34 cellular contexts compared by ENCODE assay signal in the genomic region with DNA sequence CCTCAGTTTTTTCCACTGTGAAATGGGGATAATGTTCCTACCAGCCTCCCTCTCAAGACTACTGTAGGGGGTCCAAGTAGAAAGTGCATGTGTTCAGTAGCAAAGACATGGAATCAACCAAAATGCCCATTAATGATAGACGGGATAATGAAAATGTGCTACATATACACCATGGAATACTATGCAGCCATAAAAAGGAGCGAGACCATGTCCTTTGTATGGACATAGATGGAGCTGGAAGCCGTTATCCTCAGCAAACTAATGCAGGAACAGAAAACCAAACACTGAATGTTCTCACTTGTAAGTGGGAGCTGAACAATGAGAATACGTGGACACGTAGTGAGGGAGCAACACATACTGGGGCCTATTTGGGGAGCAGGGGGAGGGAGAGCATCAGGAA. TPM values are rescaled to one million over a fixed set of nuclear protein-coding genes. Genes with fewer than 3 reads are reported as not detected.
DNase-seq lines count a peak whose midpoint lies in the region; ATAC-seq, FAIRE-seq and TF ChIP-seq lines count a peak whose summit lies in the region.
"Had no signal": no experiment of that assay in that cellular context is flagged by ENCODE, and none has a peak within 500 bp of the region (broad histone marks: within the 10 kb centered on the region; RNA-seq: fewer than 3 reads in every experiment).

No MANE protein-coding gene starts in this region.

- POLR2A ChIA-PET in HepG2 (lab: Yijun Ruan, JAX): no interaction called here
- POLR2A ChIA-PET in A549 (lab: Yijun Ruan, JAX): no interaction called here
- POLR2A ChIA-PET in HEK293 (lab: Yijun Ruan, JAX): no interaction called here
- POLR2A ChIA-PET in K562 (lab: Yijun Ruan, JAX): no interaction called here

- H3K36me3 ChIP-seq in HepG2 (replicated peaks in 1 of 2; ENCODE audit: control insufficient read depth in 1 of 2, insufficient read depth in 2 of 2, low read length in 2 of 2) (no peaks in the 10 kb centered on the region), right lobe of liver (no peaks in the 10 kb centered on the region), HEK293 (ENCODE audit: control insufficient read depth in 2 of 2, insufficient read depth in 1 of 2, low read length in 2 of 2) (no peaks in the 10 kb centered on the region), K562 (ENCODE audit: control insufficient read depth, insufficient read depth, low read length) (no peaks in the 10 kb centered on the region), prostate gland (no peaks in the 10 kb centered on the region)
- H3K36me3 ChIP-seq: BE2C; BLaER1; BLaER1 treated with 17β-estradiol and CSF1 and Interleukin-3, amounts not matched to agents 10 nM and 100 nM had no signal

- DNase-seq in HepG2 (ENCODE audit: low spot score): no peak
- no peak for DNase-seq in right lobe of liver
- DNase-seq in A549 (ENCODE audit: low read depth in 1 of 2, low spot score in 1 of 2): no peak
- DNase-seq in K562 (ENCODE audit: extremely low read depth in 1 of 4, low spot score in 3 of 4): no peak
- no peak for DNase-seq in prostate gland (ENCODE audit: low spot score)
- DNase-seq: 8988T; ACHN; AML-193; BE2C; C1 segment of cervical spinal cord; Caco-2; Calu3; CD4-positive, alpha-beta memory T cell; CD4-positive, alpha-beta T cell; CD4-positive, CD25-positive, alpha-beta regulatory T cell; CD8-positive, alpha-beta memory T cell; CD8-positive, alpha-beta T cell; COR-L47; DMS 273 treated with DMSO at 0.1 percent for 48 hours; DMS153; DMS53; DMS79; DMS79 treated with DMSO at 0.1 percent for 48 hours; DND-41; EL had no signal

- H3K4me1 ChIP-seq in HepG2 (ENCODE audit: insufficient read depth, low read length): peaks cover 31% of the 10 kb centered on the region
- no peaks in the 10 kb centered on the region for H3K4me1 ChIP-seq in right lobe of liver
- H3K4me1 ChIP-seq in A549: 0 out of 3 replicates have a peak, but pooled peaks cover 5% of the 10 kb centered on the region
- no peaks in the 10 kb centered on the region for H3K4me1 ChIP-seq in HEK293 (ENCODE audit: control insufficient read depth, insufficient read depth, low read length)
- H3K4me1 ChIP-seq in K562 (replicated peaks in 1 of 2; ENCODE audit: control insufficient read depth in 2 of 2, insufficient read depth in 2 of 2, low read length in 2 of 2): no peaks in the 10 kb centered on the region; a peak in 1 of 5 replicates
- no peaks in the 10 kb centered on the region for H3K4me1 ChIP-seq in prostate gland (replicated peaks)
- H3K4me1 ChIP-seq: BE2C had no signal

- BruUV-seq in HepG2 (replicated peaks; lab: Mats Ljungman, UMichigan) (no TSS peak), K562 (replicated peaks; lab: Mats Ljungman, UMichigan) (no TSS peak)

- ATAC-seq in HepG2 (no peak), right lobe of liver (no peak), A549 (no peak), K562 (no peak), HG03565 (IDR thresholded peaks at IDR 0.05; ENCODE audit: unreplicated experiment) (no peak), GM19035 (IDR thresholded peaks at IDR 0.05; ENCODE audit: unreplicated experiment) (no peak)
- ATAC-seq: CD8-positive, alpha-beta T cell had no signal

- intact Hi-C loops in HepG2 (cut with micrococcal nuclease; ENCODE audit: unreplicated experiment): loop anchor here (10.0 kb wide), 1 partner anchor 125 kb away; no protein-coding TSS in a partner anchor
- intact Hi-C loops in right lobe of liver (cut with DNase I): no loop called here
- intact Hi-C loops in K562 (cut with micrococcal nuclease): no loop called here
- intact Hi-C loops in prostate gland (cut with DNase I): no loop called here

- 57% methylated on average over 5 of the region's 5 CpGs for WGBS in HepG2 (ENCODE audit: low lambda C conversion rate)
- whole genome bisulfite sequencing in right lobe of liver (ENCODE audit: insufficient coverage, low coverage, low lambda C conversion rate, missing lambda C conversion rate): 85% methylated on average over 5 of the region's 5 CpGs
- WGBS in A549 (ENCODE audit: missing lambda C conversion rate): 48% methylated on average over 5 of the region's 5 CpGs
- 3% methylated on average over 5 of the region's 5 CpGs for WGBS in K562 (ENCODE audit: insufficient coverage, low coverage, missing lambda C conversion rate)
- 96% methylated on average over 5 of the region's 5 CpGs for WGBS in prostate gland

- H3K27me3 ChIP-seq in HepG2 (ENCODE audit: control insufficient read depth in 1 of 2, insufficient read depth in 2 of 2, low read length in 2 of 2) (no peaks in the 10 kb centered on the region), right lobe of liver (no peaks in the 10 kb centered on the region), K562 (ENCODE audit: control insufficient read depth in 2 of 2, insufficient read depth in 2 of 2, low read length in 2 of 2) (peaks cover 6 to 40% of the 10 kb centered on the region in 2 experiments; a peak in 4 of 5 replicates), prostate gland (replicated peaks; ENCODE audit: insufficient read depth) (no peaks in the 10 kb centered on the region)
- H3K27me3 ChIP-seq: BE2C; BLaER1; BLaER1 treated with 17β-estradiol and CSF1 and Interleukin-3, amounts not matched to agents 10 nM and 100 nM had no signal

- H3K9ac ChIP-seq in HepG2 (ENCODE audit: insufficient read depth, low read depth, low read length) (no peak overlapping the region), K562 (ENCODE audit: insufficient read depth in 1 of 2, low read depth in 2 of 2, low read length in 2 of 2) (no peak overlapping the region)
- H3K9ac ChIP-seq: BLaER1; BLaER1 treated with 17β-estradiol and CSF1 and Interleukin-3, amounts not matched to agents 10 nM and 100 nM had no signal

- H4K20me1 ChIP-seq in HepG2 (ENCODE audit: insufficient read depth, low read length) (no peaks in the 10 kb centered on the region), K562 (replicated peaks; ENCODE audit: control insufficient read depth, insufficient read depth, low read length) (no peaks in the 10 kb centered on the region)
- H4K20me1 ChIP-seq: BLaER1; BLaER1 treated with 17β-estradiol and CSF1 and Interleukin-3, amounts not matched to agents 10 nM and 100 nM had no signal

- CTCF ChIA-PET in HepG2 (lab: Yijun Ruan, JAX; ENCODE audit: low intra/inter-chr PET ratio, low total read pairs): no interaction called here
- CTCF ChIA-PET in A549 (lab: Yijun Ruan, JAX): interaction anchor here (1.4 kb wide), 1 partner anchor 45 kb away, joined by 4 read pairs; no protein-coding TSS in a partner anchor
- CTCF ChIA-PET in HEK293 (lab: Yijun Ruan, JAX): interaction anchor here (0.5 kb wide), 2 partner anchors 32 to 140 kb away, joined by 3 read pairs; no protein-coding TSS in a partner anchor
- CTCF ChIA-PET in K562 (lab: Yijun Ruan, JAX; ENCODE audit: low intra/inter-chr PET ratio): no interaction called here

- H3K9me1 ChIP-seq in K562 (ENCODE audit: control insufficient read depth, insufficient read depth, low read length): no peaks in the 10 kb centered on the region

- H2AFZ ChIP-seq in HepG2 (ENCODE audit: low read length) (no peak overlapping the region), K562 (ENCODE audit: low read depth, low read length) (no peak overlapping the region)

- no peak for TF ChIP-seq RAD21 in HepG2 (CRISPR knock-in tag; IDR thresholded peaks at IDR 0.05)
- no peak for TF ChIP-seq RAD21 in A549 (conservative IDR thresholded peaks at IDR 0.05 in 1 of 2, IDR thresholded peaks at IDR 0.05 in 1 of 2)
- TF ChIP-seq RAD21 in K562 (CRISPR knock-in tag; conservative IDR thresholded peaks at IDR 0.05 in 1 of 2, IDR thresholded peaks at IDR 0.05 in 1 of 2): no peak

- FAIRE-seq in HepG2 (lab: Jason Lieb, UNC): no peak
- FAIRE-seq in A549 (lab: Jason Lieb, UNC): no peak
- FAIRE-seq in K562 (lab: Jason Lieb, UNC): no peak
- FAIRE-seq: A204.1, D721Med had no signal

- H3K4me3 ChIP-seq in HepG2 (replicated peaks in 1 of 3; ENCODE audit: insufficient read depth in 1 of 3, low read depth in 2 of 3, low read length in 3 of 3) (no peak overlapping the region), right lobe of liver (no peak overlapping the region), A549 (no peak overlapping the region), HEK293 (ENCODE audit: low read depth, low read length) (no peak overlapping the region), K562 (no peak overlapping the region), prostate gland (no peak overlapping the region)
- H3K4me3 ChIP-seq: BLaER1; BLaER1 treated with 17β-estradiol and CSF1 and Interleukin-3, amounts not matched to agents 10 nM and 100 nM had no signal

- in situ Hi-C loops in HepG2 (cut with HindIII; ENCODE audit: extremely low pct_ligation_motif_present, low pct_unique_long_range_greater_than_20kb): no loop called here
- in situ Hi-C loops in K562 (cut with MboI): no loop called here

- no peaks in the 10 kb centered on the region for H3K79me2 ChIP-seq in HepG2 (ENCODE audit: insufficient read depth, low read length)
- no peaks in the 10 kb centered on the region for H3K79me2 ChIP-seq in K562 (ENCODE audit: control insufficient read depth, insufficient read depth, low read length)

- TF ChIP-seq EP300 in HepG2 (IDR thresholded peaks at IDR 0.05; ENCODE audit: low read depth in 2 of 2, low read length in 2 of 2): no peak
- no peak for TF ChIP-seq EP300 in HepG2 (CRISPR knock-in tag; IDR thresholded peaks at IDR 0.05; ENCODE audit: borderline replicate concordance)
- TF ChIP-seq EP300 in A549 (IDR thresholded peaks at IDR 0.05): no peak
- no peak for TF ChIP-seq EP300 in K562 (IDR thresholded peaks at IDR 0.05; ENCODE audit: low read length)

- TF ChIP-seq CTCF in HepG2 (CRISPR knock-in tag; IDR thresholded peaks at IDR 0.05) (no peak), right lobe of liver (IDR thresholded peaks at IDR 0.05) (no peak), A549 (IDR thresholded peaks at IDR 0.05) (no peak), HEK293 (tag by site-specific recombination; IDR thresholded peaks at IDR 0.05) (no peak), K562 (IDR thresholded peaks at IDR 0.05 in 2 of 3, conservative IDR thresholded peaks at IDR 0.05 in 1 of 3; ENCODE audit: insufficient read depth in 2 of 3, low read depth in 1 of 3, low read length in 3 of 3) (no peak), prostate gland (IDR thresholded peaks at IDR 0.05) (no peak)

- H3K9me3 ChIP-seq in HepG2 (ENCODE audit: low read length) (no peaks in the 10 kb centered on the region), right lobe of liver (no peaks in the 10 kb centered on the region), A549 (no peaks in the 10 kb centered on the region), HEK293 (ENCODE audit: control insufficient read depth, insufficient read depth, low read depth, low read length) (no peaks in the 10 kb centered on the region), K562 (replicated peaks; ENCODE audit: control insufficient read depth, insufficient read depth, low read depth, low read length) (no peaks in the 10 kb centered on the region; the same call in 1 of the 2 replicates), prostate gland (no peaks in the 10 kb centered on the region)
- H3K9me3 ChIP-seq: BE2C, BLaER1, Caco-2 had no signal

- H3K4me2 ChIP-seq in HepG2 (ENCODE audit: low read depth, low read length): no peak overlapping the region
- H3K4me2 ChIP-seq in A549: no peak overlapping the region
- no peak overlapping the region for H3K4me2 ChIP-seq in K562 (ENCODE audit: insufficient read depth, low read length)
- H3K4me2 ChIP-seq: BLaER1; BLaER1 treated with 17β-estradiol and CSF1 and Interleukin-3, amounts not matched to agents 10 nM and 100 nM had no signal

- H3K27ac ChIP-seq in HepG2 (ENCODE audit: extremely low read length, insufficient read depth, low read length) (no peak overlapping the region), right lobe of liver (no peak overlapping the region), A549 (no peak overlapping the region), HEK293 (ENCODE audit: extremely low read depth, low read depth, low read length) (no peak overlapping the region), K562 (ENCODE audit: extremely low read depth, low read depth, low read length) (no peak overlapping the region), prostate gland (no peak overlapping the region)
- H3K27ac ChIP-seq: 22Rv1; BLaER1; BLaER1 treated with 17β-estradiol and CSF1 and Interleukin-3, amounts not matched to agents 10 nM and 100 nM; C4-2B had no signal

- no peak for TF ChIP-seq POLR2A in HepG2 (IDR thresholded peaks at IDR 0.05; ENCODE audit: insufficient read depth in 1 of 2, low read depth in 2 of 2, low read length in 2 of 2)
- no peak for TF ChIP-seq POLR2A in right lobe of liver (IDR thresholded peaks at IDR 0.05)
- no peak for TF ChIP-seq POLR2A in A549 (IDR thresholded peaks at IDR 0.05; ENCODE audit: low read length)
- no peak for TF ChIP-seq POLR2A in K562 (conservative IDR thresholded peaks at IDR 0.05)
- no peak for TF ChIP-seq POLR2A in prostate gland (IDR thresholded peaks at IDR 0.05)

RNA-seq across cellular contexts. Expression of a gene that starts 6.1 kb away (rescaled TPM):
- total RNA-seq in HepG2 (2016; rRNA removed; fragmentation: Illumina TruSeq; extraction: Trizol): 8.3 TPM in 2 replicates
- total RNA-seq in HepG2 (2016; cell fraction: cytosol; rRNA removed; fragmentation: Illumina TruSeq; extraction: Trizol; ENCODE audit: low read depth): 6.7 and 7.0 TPM in 2 replicates
- 7.8 and 9.0 TPM in 2 replicates for total RNA-seq in HepG2 (2016; cell fraction: insoluble cytoplasmic fraction; rRNA removed; fragmentation: Illumina TruSeq; extraction: Trizol)
- 16.5 and 17.3 TPM in 2 replicates for total RNA-seq in HepG2 (2016; cell fraction: membrane; rRNA removed; fragmentation: Illumina TruSeq; extraction: Trizol)
- 6.2 and 7.0 TPM in 2 replicates for total RNA-seq in HepG2 (2016; cell fraction: nucleus; rRNA removed; fragmentation: Illumina TruSeq; extraction: Trizol)
- 14.2 and 16.6 TPM in 2 replicates for polyA plus RNA-seq in HepG2 (2011; rRNA removed)
- 5.7 and 9.0 TPM in 2 replicates for polyA plus RNA-seq in HepG2 (2011; cell fraction: cytosol; rRNA removed)
- 18.1 and 28.2 TPM in 2 replicates for polyA plus RNA-seq in HepG2 (2011; cell fraction: nucleus; rRNA removed)
- 14.1 and 14.8 TPM in 2 replicates for polyA plus RNA-seq in HepG2 (2012)
- 9.7 and 10.9 TPM in 2 replicates for polyA plus RNA-seq in HepG2 (2016; cell fraction: cytosol; fragmentation: Illumina TruSeq; extraction: Trizol; ENCODE audit: low read depth)
- polyA plus RNA-seq in HepG2 (2016; cell fraction: insoluble cytoplasmic fraction; fragmentation: Illumina TruSeq; extraction: Trizol; ENCODE audit: low read depth): 16.7 and 21.5 TPM in 2 replicates
- 25.7 and 28.3 TPM in 2 replicates for polyA plus RNA-seq in HepG2 (2016; cell fraction: membrane; fragmentation: Illumina TruSeq; extraction: Trizol; ENCODE audit: low read depth)
- 26.0 and 26.9 TPM in 2 replicates for polyA plus RNA-seq in HepG2 (2016; cell fraction: nucleus; fragmentation: Illumina TruSeq; extraction: Trizol; ENCODE audit: insufficient read depth, low read depth)
- polyA minus RNA-seq in HepG2 (2011; rRNA and poly(A)+ RNA removed; ENCODE audit: low replicate concordance): 11.9 and 29.1 TPM in 2 replicates
- polyA minus RNA-seq in HepG2 (2011; cell fraction: cytosol; rRNA and poly(A)+ RNA removed): 9.2 and 12.5 TPM in 2 replicates
- 6.3 and 7.6 TPM in 2 replicates for polyA minus RNA-seq in HepG2 (2011; cell fraction: nucleus; rRNA and poly(A)+ RNA removed)
- 1 to 10 TPM; 3.4 to 8.4 (median 7.0) TPM for total RNA-seq in right lobe of liver
- 4.1 and 4.8 TPM in 2 replicates for polyA plus RNA-seq in A549 (2011; rRNA removed)
- 6.6 and 11.5 TPM in 2 replicates for polyA plus RNA-seq in A549 (2012; cell fraction: cytosol; rRNA removed)
- 14.1 and 24.8 TPM in 2 replicates for polyA plus RNA-seq in A549 (2012; cell fraction: nucleus; rRNA removed)
- 5.2 to 8.3 TPM (median 7.9 TPM) in 3 replicates for polyA plus RNA-seq in A549 (2017; fragmentation: RNase III; extraction: RNeasy Plus Mini Kit Qiagen cat#74134 plus additional on column Dnase treatment)
- polyA minus RNA-seq in A549 (2011; rRNA and poly(A)+ RNA removed): 7.5 and 8.4 TPM in 2 replicates
- total RNA-seq in K562 (2011; cell fraction: chromatin; rRNA removed; ENCODE audit: low replicate concordance): not detected in 2 replicates
- not detected in 2 replicates for total RNA-seq in K562 (2011; cell fraction: nucleolus; rRNA removed)
- total RNA-seq in K562 (2011; cell fraction: nucleoplasm; rRNA removed): not detected in 2 replicates
- 0.41 and 0.82 TPM in 2 replicates for total RNA-seq in K562 (2014; rRNA removed)
- 0.11 and 0.29 TPM in 2 replicates for total RNA-seq in K562 (2014; rRNA removed; fragmentation: Illumina TruSeq; extraction: Trizol)
- 0.40 and 0.49 TPM in 2 replicates for total RNA-seq in K562 (2015; rRNA removed; fragmentation: Illumina TruSeq; extraction: Trizol)
- 0.83 and 1.1 TPM in 2 replicates for total RNA-seq in K562 (2021)
- polyA plus RNA-seq in K562 (2011; rRNA removed): 0.08 and 0.58 TPM in 2 replicates
- polyA plus RNA-seq in K562 (2011; cell fraction: cytosol; rRNA removed): 0.43 and 0.52 TPM in 2 replicates
- 0.65 and 0.98 TPM in 2 replicates for polyA plus RNA-seq in K562 (2011; cell fraction: nucleus; rRNA removed)
- polyA plus RNA-seq in K562 (2012): 0.64 and 1.8 TPM in 2 replicates
- 0.30 and 0.65 TPM in 2 replicates for polyA plus RNA-seq in K562 (2014; fragmentation: Illumina TruSeq; extraction: Trizol)
- under 1 TPM in 1 of 2 experiments, not detected in 1; 0.01 TPM for polyA plus RNA-seq in K562 (2014; fragmentation: Nextera tagmentation; extraction: Ambion mirVana)
- 0.47 and 0.48 TPM in 2 replicates for polyA plus RNA-seq in K562 (2014; rRNA removed)
- polyA minus RNA-seq in K562 (2011; rRNA and poly(A)+ RNA removed): 0.09 and 0.18 TPM in 2 replicates
- 4.3 TPM in 1 of 2 replicates, not detected in the other for polyA minus RNA-seq in K562 (2011; cell fraction: cytosol; rRNA and poly(A)+ RNA removed)
- 0.89 and 1.3 TPM in 2 replicates for polyA minus RNA-seq in K562 (2011; cell fraction: nucleus; rRNA and poly(A)+ RNA removed)
- 10 to 100 TPM; 45.0 to 52.0 TPM for total RNA-seq in prostate gland

Comparison
In these comparisons a context has a peak if more than half of its experiments do, and no peak if none do; other contexts are left out.
1. CTCF ChIA-PET loops: an anchor here in A549 (1.4 kb wide) and HEK293 (0.5 kb wide); none called in HepG2 and K562.